In genomic region chr7:1809070-1809469, GRCh38 we compare ENCODE assay signal across 14 cellular contexts.
DNase-seq lines count a peak whose midpoint lies in the region; ATAC-seq and TF ChIP-seq lines count a peak whose summit lies in the region.
"Had no signal": no experiment of that assay in that cellular context is flagged by ENCODE, and none has a peak within 500 bp of the region (broad histone marks: within the 10 kb centered on the region; RNA-seq: fewer than 3 reads in every experiment).

No MANE protein-coding gene starts in this region.

- no peaks in the 10 kb centered on the region for H3K4me1 Mint-ChIP-seq in osteocyte (ENCODE audit: unreplicated experiment)

- no peaks in the 10 kb centered on the region for H3K36me3 ChIP-seq in H7 (replicated peaks; ENCODE audit: control insufficient read depth, insufficient read depth, low read length)
- H3K36me3 ChIP-seq in upper lobe of right lung, result no peaks in the 10 kb centered on the region

- peaks cover 7% of the 10 kb centered on the region for H3K27me3 Mint-ChIP-seq in osteocyte (ENCODE audit: unreplicated experiment)
- H3K27me3 Mint-ChIP-seq: CD4-positive, alpha-beta T cell had no signal

- TF ChIP-seq CTCF in osteocyte (IDR thresholded peaks at IDR 0.05) (no peak), upper lobe of right lung (IDR thresholded peaks at IDR 0.05) (no peak), GM20000 (IDR thresholded peaks at IDR 0.05; ENCODE audit: extremely low read depth, missing control alignments) (no peak)

- no peak overlapping the region for H3K27ac Mint-ChIP-seq in osteocyte (ENCODE audit: unreplicated experiment)
- H3K27ac Mint-ChIP-seq: CD4-positive, alpha-beta T cell had no signal

- intact Hi-C loops in upper lobe of right lung (cut with DNase I), result no loop called here

- no peak for ATAC-seq in upper lobe of right lung

- H3K4me3 Mint-ChIP-seq in osteocyte (ENCODE audit: unreplicated experiment), result no peak overlapping the region
- H3K4me3 Mint-ChIP-seq: CD4-positive, alpha-beta T cell had no signal

- no peak overlapping the region for H3K27ac ChIP-seq in upper lobe of right lung
- H3K27ac ChIP-seq: BLaER1 treated with 17β-estradiol and CSF1 and Interleukin-3, amounts not matched to agents 10 nM and 100 nM; GM23248 had no signal

- H3K27me3 ChIP-seq in H7 (ENCODE audit: control insufficient read depth, insufficient read depth, low read length) (no peaks in the 10 kb centered on the region), upper lobe of right lung (no peaks in the 10 kb centered on the region)

- H3K9me3 ChIP-seq in upper lobe of right lung, result no peaks in the 10 kb centered on the region

- H3K4me1 ChIP-seq in upper lobe of right lung, result no peaks in the 10 kb centered on the region

- no peaks in the 10 kb centered on the region for H3K36me3 Mint-ChIP-seq in osteocyte (ENCODE audit: unreplicated experiment)

- no peaks in the 10 kb centered on the region for H3K9me3 Mint-ChIP-seq in osteocyte (ENCODE audit: unreplicated experiment)
- H3K9me3 Mint-ChIP-seq: CD4-positive, alpha-beta T cell had no signal

- DNase-seq in activated CD8-positive, alpha-beta memory T cell treated with anti-CD3 and anti-CD28 coated beads for 24 hours, result peak; percentile 11
- no peak for DNase-seq in activated CD8-positive, alpha-beta memory T cell treated with anti-CD3 and anti-CD28 coated beads, Interleukin-2, amount 50 U/mL, for 48 hours
- DNase-seq in H7, result peak; percentile 51
- DNase-seq in osteocyte (ENCODE audit: extremely low spot score, unreplicated experiment), result peak; percentile 81
- peak; percentile 28 for DNase-seq in upper lobe of right lung
- DNase-seq in CD1c-positive myeloid dendritic cell (ENCODE audit: extremely low spot score), result no peak
- DNase-seq in GM20000 (ENCODE audit: low spot score), result no peak
- DNase-seq: 8988T; ACHN; Calu3; CD4-positive, alpha-beta T cell; DMS 273 treated with DMSO at 0.1 percent for 48 hours; GM23248 had no signal

- H3K4me3 ChIP-seq in H7 (ENCODE audit: insufficient read depth, low read depth, low read length) (no peak overlapping the region), upper lobe of right lung (no peak overlapping the region)
- H3K4me3 ChIP-seq: BLaER1 treated with 17β-estradiol and CSF1 and Interleukin-3, amounts not matched to agents 10 nM and 100 nM; GM23248 had no signal

Comparison
In these comparisons a context has a peak if more than half of its experiments do, and no peak if none do; other contexts are left out.
1. DNase-seq: peak in activated CD8-positive, alpha-beta memory T cell treated with anti-CD3 and anti-CD28 coated beads for 24 hours (single experiment), H7 (single experiment), osteocyte (single experiment) and upper lobe of right lung (single experiment); none in activated CD8-positive, alpha-beta memory T cell treated with anti-CD3 and anti-CD28 coated beads, Interleukin-2, amount 50 U/mL, for 48 hours (single experiment), CD1c-positive myeloid dendritic cell (single experiment) and GM20000 (single experiment).